ENCODE assay signal across 19 cellular contexts in the genomic region with DNA sequence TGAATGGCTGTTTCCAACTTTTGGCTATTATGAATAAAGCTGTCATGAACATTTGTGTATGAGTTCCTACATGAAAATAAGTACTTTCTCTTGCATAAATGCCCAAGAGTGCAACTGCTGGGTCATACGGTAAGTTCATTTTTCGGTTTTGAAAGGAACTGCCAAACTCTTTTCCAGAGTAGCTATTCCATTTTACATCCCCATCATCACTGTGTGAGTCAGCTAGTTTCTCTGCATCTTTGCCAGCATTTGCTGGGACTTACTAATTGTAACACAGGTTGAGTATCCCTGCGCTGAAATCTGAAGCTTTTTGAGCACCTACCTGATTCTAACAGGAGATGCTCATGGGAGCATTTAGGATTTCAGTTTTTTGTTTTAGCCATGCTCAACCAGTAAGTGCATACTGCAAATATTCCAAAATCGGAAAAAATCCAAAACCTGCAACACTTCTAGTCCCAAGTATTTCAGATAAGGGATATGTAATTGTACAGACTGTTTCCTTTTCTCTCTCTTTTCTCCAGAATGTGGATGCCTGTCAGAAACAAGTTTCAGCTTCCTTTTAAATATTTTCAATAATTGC.
DNase-seq lines count a peak whose midpoint lies in the region; ATAC-seq and TF ChIP-seq lines count a peak whose summit lies in the region.
"Had no signal": no experiment of that assay in that cellular context is flagged by ENCODE, and none has a peak within 500 bp of the region (broad histone marks: within the 10 kb centered on the region; RNA-seq: fewer than 3 reads in every experiment).

No MANE protein-coding gene starts in this region.

- H3K4me1 ChIP-seq in fibroblast of lung (ENCODE audit: control insufficient read depth, extremely low read depth, insufficient read depth, low read length) (no peaks in the 10 kb centered on the region), stomach (peaks cover 0 to 20% (median 8%) of the 10 kb centered on the region in 4 donors)

- no peaks in the 10 kb centered on the region for H4K20me1 ChIP-seq in fibroblast of lung (ENCODE audit: control insufficient read depth, extremely low read depth, insufficient read depth, low read length)

- no peak overlapping the region for H3K4me3 Mint-ChIP-seq in naive B cell
- H3K4me3 Mint-ChIP-seq: B cell had no signal

- no peaks in the 10 kb centered on the region for H3K27me3 Mint-ChIP-seq in naive B cell
- H3K27me3 Mint-ChIP-seq: B cell had no signal

- no peak overlapping the region for H3K9ac ChIP-seq in fibroblast of lung (ENCODE audit: insufficient read depth, low read length)

- no peak for TF ChIP-seq EP300 in stomach (IDR thresholded peaks at IDR 0.05)

- TF ChIP-seq CTCF in fibroblast of lung (conservative IDR thresholded peaks at IDR 0.05 in 1 of 2, IDR thresholded peaks at IDR 0.05 in 1 of 2; ENCODE audit: low read depth in 1 of 2, low read length in 2 of 2) (no peak), stomach (IDR thresholded peaks at IDR 0.05) (no peak)

- H3K27ac ChIP-seq in fibroblast of lung (ENCODE audit: insufficient read depth, low read length): no peak overlapping the region
- no peak overlapping the region for H3K27ac ChIP-seq in stomach

- no peak for TF ChIP-seq POLR2A in stomach (IDR thresholded peaks at IDR 0.05)

- WGBS in stomach, 5 donors: 93 to 98% (median 96%) methylated on average over 4 of the region's 4 CpGs

- H3K27ac Mint-ChIP-seq in naive B cell: peak overlapping the region in 4 of 6 donors; percentile 5 to 70 (median 30)

- H3K36me3 ChIP-seq in fibroblast of lung (ENCODE audit: control insufficient read depth, insufficient read depth, low read length) (no peaks in the 10 kb centered on the region), stomach (no peaks in the 10 kb centered on the region)

- no peaks in the 10 kb centered on the region for H3K27me3 ChIP-seq in fibroblast of lung (ENCODE audit: control insufficient read depth, insufficient read depth, low read length)
- H3K27me3 ChIP-seq in stomach: no peaks in the 10 kb centered on the region

- H3K4me2 ChIP-seq in fibroblast of lung (ENCODE audit: extremely low read depth, insufficient read depth, low read length): no peak overlapping the region

- H2AFZ ChIP-seq in fibroblast of lung (ENCODE audit: low read length): no peak overlapping the region

- H3K9me3 ChIP-seq in fibroblast of lung (ENCODE audit: control insufficient read depth, insufficient read depth, low read depth, low read length) (no peaks in the 10 kb centered on the region), stomach (peaks cover 0 to 10% (median 5%) of the 10 kb centered on the region in 4 donors)

- peaks cover 0 to 22% (median 16%) of the 10 kb centered on the region in 7 donors for H3K9me3 Mint-ChIP-seq in naive B cell

- peak; percentile 28 for ATAC-seq in left ventricle myocardium superior
- no peak for ATAC-seq in Right ventricle myocardium inferior
- ATAC-seq in naive B cell (ENCODE audit: low read depth in 2 of 2): no peak
- ATAC-seq: HCT116, K562 had no signal

- DNase-seq in left ventricle myocardium superior (no peak), Right ventricle myocardium inferior (ENCODE audit: missing footprints) (no peak), fibroblast of lung (ENCODE audit: low read depth in 2 of 2) (peak; percentile 48 to 82), naive B cell (no peak), stromal cell of bone marrow (ENCODE audit: low read depth) (peak; percentile 69), stomach (no peak), NCI-H2196 treated with DMSO at 0.1 percent for 48 hours (lab: John Stamatoyannopoulos, UW; ENCODE audit: unreplicated experiment) (no peak), GDM1 (lab: John Stamatoyannopoulos, UW) (no peak)
- DNase-seq: 8988T, COR-L47, GF-D8, GOT3, NCI-H1105 treated with DMSO at 0.1 percent for 48 hours, NCI-H1694, NCI-H510A, NCI-H774 had no signal

- H3K79me2 ChIP-seq in fibroblast of lung (ENCODE audit: control insufficient read depth, insufficient read depth, low read length): no peaks in the 10 kb centered on the region

- peaks cover 29 to 39% (median 34%) of the 10 kb centered on the region in 3 donors for H3K4me1 Mint-ChIP-seq in naive B cell

- peaks cover 7 to 13% of the 10 kb centered on the region in 2 donors for H3K36me3 Mint-ChIP-seq in naive B cell

- intact Hi-C loops in left ventricle myocardium superior (cut with micrococcal nuclease) (no loop called here), Right ventricle myocardium inferior (cut with DNase I) (no loop called here), stomach (cut with DNase I; ENCODE audit: low total_unique reads) (no loop called here)

- no peak overlapping the region for H3K4me3 ChIP-seq in fibroblast of lung (replicated peaks in 1 of 4; ENCODE audit: control extremely low read depth in 1 of 4, insufficient read depth in 1 of 4, low read depth in 3 of 4, low read length in 4 of 4)
- H3K4me3 ChIP-seq in stomach: no peak overlapping the region
- H3K4me3 ChIP-seq: K562 had no signal

Comparison
In these comparisons a context has a peak if more than half of its experiments do, and no peak if none do; other contexts are left out.
1. DNase-seq: peak in fibroblast of lung (2 of 2) and stromal cell of bone marrow (single experiment); none in left ventricle myocardium superior (single experiment), Right ventricle myocardium inferior (single experiment), naive B cell (single experiment), stomach (single experiment), NCI-H2196 treated with DMSO at 0.1 percent for 48 hours (single experiment) and GDM1 (single experiment).